Comparison of ENCODE assay signal across 24 cellular contexts in the genomic region with DNA sequence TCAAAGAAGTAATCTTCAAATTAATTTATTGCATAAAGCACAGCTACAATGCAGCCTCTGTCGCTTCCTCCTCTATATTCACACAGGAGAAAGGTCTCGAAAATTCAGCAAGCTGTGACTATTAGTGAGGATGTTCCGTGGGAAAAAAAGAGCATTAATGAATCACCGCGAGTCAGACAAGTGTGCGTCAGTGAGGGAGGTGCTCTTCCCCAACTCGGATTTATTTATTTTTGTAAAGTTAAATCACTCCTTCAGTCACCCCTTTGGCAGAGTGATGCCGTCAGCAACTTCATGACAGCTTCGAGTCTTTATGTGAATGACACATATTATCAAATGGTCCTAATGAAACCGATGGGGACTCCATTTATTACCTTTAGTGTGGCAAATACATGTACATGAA.
"Had no signal": no experiment of that assay in that cellular context is flagged by ENCODE, and none has a peak within 500 bp of the region (broad histone marks: within the 10 kb centered on the region; RNA-seq: fewer than 3 reads in every experiment).

No MANE protein-coding gene starts in this region.

- H3K9me3 ChIP-seq: gastrocnemius medialis, neutrophil, psoas muscle, right lobe of liver, tibial artery, upper lobe of left lung, uterus had no signal

- H3K36me3 ChIP-seq: gastrocnemius medialis, neutrophil, right lobe of liver, tibial artery, upper lobe of left lung, uterus had no signal

- ATAC-seq: gastrocnemius medialis; left colon; left ventricle myocardium superior; mucosa of descending colon; naive thymus-derived CD8-positive, alpha-beta T cell; psoas muscle; right lobe of liver; stimulated activated effector memory CD8-positive, alpha-beta T cell treated with anti-CD3 and anti-CD28 coated beads, Interleukin-12 subunit alpha, Interleukin-12 subunit beta, amount 100 ng/mL, for 72 hours; stimulated activated naive CD8-positive, alpha-beta T cell treated with anti-CD3 and anti-CD28 coated beads, Interleukin-15, Interleukin-2, amounts not matched to agents 100 U/mL and 50 U/mL, for 24 hours had no signal

- H3K36me3 Mint-ChIP-seq: immature natural killer cell; naive thymus-derived CD8-positive, alpha-beta T cell; stimulated activated effector memory CD8-positive, alpha-beta T cell treated with anti-CD3 and anti-CD28 coated beads, Interleukin-12 subunit alpha, Interleukin-12 subunit beta, amount 100 ng/mL, for 72 hours had no signal

- H3K4me1 ChIP-seq: gastrocnemius medialis, psoas muscle, right lobe of liver, tibial artery, upper lobe of left lung, uterus had no signal

- H3K4me3 Mint-ChIP-seq: immature natural killer cell; naive thymus-derived CD8-positive, alpha-beta T cell; stimulated activated effector memory CD8-positive, alpha-beta T cell treated with anti-CD3 and anti-CD28 coated beads, Interleukin-12 subunit alpha, Interleukin-12 subunit beta, amount 100 ng/mL, for 72 hours had no signal

- H3K9me3 Mint-ChIP-seq: immature natural killer cell had no signal

- H3K4me3 ChIP-seq: dorsolateral prefrontal cortex, gastrocnemius medialis, lung, mucosa of descending colon, psoas muscle, right lobe of liver, tibial artery, upper lobe of left lung, uterus had no signal

- H3K4me1 Mint-ChIP-seq: immature natural killer cell; naive thymus-derived CD8-positive, alpha-beta T cell; stimulated activated effector memory CD8-positive, alpha-beta T cell treated with anti-CD3 and anti-CD28 coated beads, Interleukin-12 subunit alpha, Interleukin-12 subunit beta, amount 100 ng/mL, for 72 hours had no signal

- H3K27ac ChIP-seq: dorsolateral prefrontal cortex, gastrocnemius medialis, neutrophil, psoas muscle, right lobe of liver, tibial artery, upper lobe of left lung, uterus had no signal

- H3K27me3 ChIP-seq: dorsolateral prefrontal cortex, gastrocnemius medialis, neutrophil, right lobe of liver, tibial artery, upper lobe of left lung, uterus had no signal

- H3K27ac Mint-ChIP-seq: immature natural killer cell; naive thymus-derived CD8-positive, alpha-beta T cell; stimulated activated effector memory CD8-positive, alpha-beta T cell treated with anti-CD3 and anti-CD28 coated beads, Interleukin-12 subunit alpha, Interleukin-12 subunit beta, amount 100 ng/mL, for 72 hours had no signal

- DNase-seq: cortex of kidney; dorsolateral prefrontal cortex; effector CD8-positive, alpha-beta T cell; gastrocnemius medialis; glutamatergic neuron; immature natural killer cell; kidney; left colon; left ventricle myocardium superior; mesendoderm; mucosa of descending colon; naive thymus-derived CD8-positive, alpha-beta T cell; psoas muscle; retina; right lobe of liver; stimulated activated CD4-positive, alpha-beta T cell treated with anti-CD3 and anti-CD28 coated beads, Interleukin-4, amount 100 ng/mL, for 1 hour; stimulated activated CD8-positive, alpha-beta memory T cell treated with anti-CD3 and anti-CD28 coated beads, Interleukin-4, amount 100 ng/mL, for 48 hours; stimulated activated naive CD8-positive, alpha-beta T cell treated with anti-CD3 and anti-CD28 coated beads, Interleukin-15, Interleukin-2, amounts not matched to agents 100 U/mL and 50 U/mL, for 24 hours; tibial artery; upper lobe of left lung; uterus had no signal
